ENCODE assay signal across 12 cellular contexts in the genomic region with DNA sequence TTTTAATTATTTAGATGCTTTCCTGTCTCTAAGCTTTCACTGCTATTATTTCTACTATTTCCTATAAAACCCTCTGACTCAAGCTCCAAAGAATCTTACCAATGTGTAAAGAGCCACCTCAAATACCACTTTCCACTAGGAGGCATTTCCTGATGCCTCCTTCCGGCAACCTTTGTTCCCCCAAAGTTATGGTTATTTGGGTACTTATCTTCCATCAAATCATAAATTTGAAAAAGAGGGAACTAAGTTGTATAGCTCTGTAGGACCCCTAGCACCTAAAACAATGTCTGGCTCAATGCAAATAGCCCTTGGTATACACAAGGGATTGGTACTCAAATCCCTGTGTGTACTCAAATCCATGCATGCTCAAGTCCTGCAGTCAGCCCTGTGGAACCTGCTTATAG.
DNase-seq lines count a peak whose midpoint lies in the region; ATAC-seq and TF ChIP-seq lines count a peak whose summit lies in the region.
"Had no signal": no experiment of that assay in that cellular context is flagged by ENCODE, and none has a peak within 500 bp of the region (broad histone marks: within the 10 kb centered on the region; RNA-seq: fewer than 3 reads in every experiment).

No MANE protein-coding gene starts in this region.

- no peaks in the 10 kb centered on the region for H3K27me3 ChIP-seq in A673 (replicated peaks; ENCODE audit: insufficient read depth, low read depth, low read length, poor library complexity)
- H3K27me3 ChIP-seq in iPS DF 6.9 (ENCODE audit: control insufficient read depth, insufficient read depth, low read length): no peaks in the 10 kb centered on the region

- CTCF ChIA-PET in A673 (lab: Charles Lee): no interaction called here

- TF ChIP-seq CTCF in A673 (conservative IDR thresholded peaks at IDR 0.05; ENCODE audit: low read depth, low read length): no peak

- DNase-seq in A673 (ENCODE audit: low spot score) (peak; percentile 77), HS-5 (ENCODE audit: low read depth) (peak; percentile 56), T1000 (lab: John Stamatoyannopoulos, UW) (peak; percentile 3), iPS DF 6.9 (ENCODE audit: low read depth, low spot score) (peak; percentile 20), NCI-H1417 (lab: John Stamatoyannopoulos, UW) (no peak), NCI-H69 (lab: John Stamatoyannopoulos, UW) (no peak)
- DNase-seq: activated naive CD4-positive, alpha-beta T cell treated with anti-CD3 and anti-CD28 coated beads, Interleukin-2, amount 10 ng/mL, durations not matched to agents 7 days and 5 days; DND-41; NCI-H1417 treated with DMSO at 0.1 percent for 48 hours; NCI-H526 treated with DMSO at 0.1 percent for 48 hours had no signal

- H3K36me3 ChIP-seq in A673 (ENCODE audit: insufficient read depth, low read length, poor library complexity, severe bottlenecking): no peaks in the 10 kb centered on the region
- H3K36me3 ChIP-seq in iPS DF 6.9 (ENCODE audit: control insufficient read depth, insufficient read depth, low read length): no peaks in the 10 kb centered on the region

- H3K4me3 ChIP-seq in A673 (ENCODE audit: low read depth, low read length, poor library complexity, severe bottlenecking): no peak overlapping the region
- H3K4me3 ChIP-seq in iPS DF 6.9 (ENCODE audit: low read length): no peak overlapping the region

- BruUV-seq in A673 (replicated peaks; lab: Mats Ljungman, UMichigan): no TSS peak

- H3K9me3 ChIP-seq in A673 (ENCODE audit: low read depth, low read length, poor library complexity, severe bottlenecking) (no peaks in the 10 kb centered on the region), iPS DF 6.9 (ENCODE audit: control insufficient read depth, insufficient read depth, low read length) (no peaks in the 10 kb centered on the region)

- H3K4me1 ChIP-seq in A673 (ENCODE audit: insufficient read depth, low read length, poor library complexity, severe bottlenecking) (peaks cover 10% of the 10 kb centered on the region), iPS DF 6.9 (ENCODE audit: control insufficient read depth, insufficient read depth, low read length) (no peaks in the 10 kb centered on the region; the same call in 1 of the 2 replicates)

- whole genome bisulfite sequencing in iPS DF 6.9 (ENCODE audit: insufficient coverage, insufficient read length): no CpG with 5 or more reads among the region's 1 CpG

- intact Hi-C loops in A673 (cut with micrococcal nuclease; ENCODE audit: unreplicated experiment): no loop called here

- H3K27ac ChIP-seq in A673 (ENCODE audit: low read depth, low read length, poor library complexity, severe bottlenecking) (no peak overlapping the region), iPS DF 6.9 (ENCODE audit: low read length) (no peak overlapping the region)

- ATAC-seq in HG02870 (IDR thresholded peaks at IDR 0.05; ENCODE audit: unreplicated experiment): no peak
- ATAC-seq in GM18867 (IDR thresholded peaks at IDR 0.05; ENCODE audit: unreplicated experiment): no peak

- POLR2A ChIA-PET in A673 (lab: Charles Lee; ENCODE audit: low non-redundant PET): no interaction called here

Comparison
In these comparisons a context has a peak if more than half of its experiments do, and no peak if none do; other contexts are left out.
1. DNase-seq: peak in A673 (single experiment), HS-5 (single experiment), T1000 (single experiment) and iPS DF 6.9 (single experiment); none in NCI-H1417 (0 of 3) and NCI-H69 (single experiment).